Comparison of ENCODE assay signal across 23 cellular contexts in the genomic region with DNA sequence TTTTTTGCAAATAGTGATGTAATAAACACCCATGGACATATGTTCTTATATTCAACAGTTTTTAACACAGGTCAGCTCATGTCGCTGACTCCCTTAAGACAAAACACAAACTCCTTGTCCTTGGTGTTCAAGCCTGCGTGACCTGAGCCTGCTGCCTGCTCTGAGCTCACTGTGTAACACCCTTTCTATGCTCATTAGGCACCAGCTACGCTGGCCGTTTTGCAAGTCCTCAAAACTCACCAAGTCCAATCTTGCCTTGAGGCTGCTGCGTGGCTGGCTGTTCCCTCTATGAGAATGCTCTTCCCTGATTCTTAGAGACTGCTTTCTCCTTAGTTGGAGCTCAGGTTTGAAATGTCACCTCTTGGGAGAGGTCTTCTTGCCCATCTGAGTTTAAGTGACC.
"Had no signal": no experiment of that assay in that cellular context is flagged by ENCODE, and none has a peak within 500 bp of the region (broad histone marks: within the 10 kb centered on the region; RNA-seq: fewer than 3 reads in every experiment).

No MANE protein-coding gene starts in this region.

- ATAC-seq: HepG2 had no signal

- DNase-seq: IMR-90, Karpas-422, KG1, MG63, NCI-H1092, NCI-H1105 treated with DMSO at 0.1 percent for 48 hours, NCI-H1417 treated with DMSO at 0.1 percent for 48 hours, NCI-H146, NCI-H1694 treated with DMSO at 0.1 percent for 48 hours, NCI-H1930, NCI-H2081, NCI-H2107, NCI-H2227 treated with DMSO at 0.1 percent for 48 hours, NCI-H524, NCI-H526 treated with DMSO at 0.1 percent for 48 hours, NCI-H748 treated with DMSO at 0.1 percent for 48 hours, Right ventricle myocardium superior, RPMI8226, SIG-M5 had no signal

- H3K27ac ChIP-seq: SJSA1, SK-N-MC had no signal

- H3K4me3 ChIP-seq: MG63, SJSA1, SK-N-MC had no signal

- FAIRE-seq: HepG2, RCC 7860 had no signal
